In genomic region chr18:10086458-10086857, GRCh38 we compare ENCODE assay signal across 22 cellular contexts.
A peak's percentile ranks its signal among the peaks of the same experiment; 100 is the strongest.
DNase-seq lines count a peak whose midpoint lies in the region; ATAC-seq and TF ChIP-seq lines count a peak whose summit lies in the region.
"Had no signal": no experiment of that assay in that cellular context is flagged by ENCODE, and none has a peak within 500 bp of the region (broad histone marks: within the 10 kb centered on the region; RNA-seq: fewer than 3 reads in every experiment).

No MANE protein-coding gene starts in this region.

- H3K4me1 Mint-ChIP-seq in stimulated activated memory B cell treated with anti-CD40 and anti-IgM and Interleukin-4, amounts not matched to agents 10 μg/mL and 1 μg/mL and 100 μg/mL, for 72 hours, result no peaks in the 10 kb centered on the region
- H3K4me1 Mint-ChIP-seq: naive B cell had no signal

- no peaks in the 10 kb centered on the region for H3K36me3 ChIP-seq in WERI-Rb-1
- no peaks in the 10 kb centered on the region for H3K36me3 ChIP-seq in mesenchymal stem cell (ENCODE audit: control insufficient read depth in 1 of 2, insufficient read depth in 2 of 2, low read depth in 1 of 2, low read length in 2 of 2)
- H3K36me3 ChIP-seq: gastroesophageal sphincter, HAP-1 had no signal

- no peak overlapping the region for H3K4me3 Mint-ChIP-seq in stimulated activated memory B cell treated with anti-CD40 and anti-IgM and Interleukin-4, amounts not matched to agents 10 μg/mL and 1 μg/mL and 100 μg/mL, for 72 hours

- DNase-seq in NCI-H82 (lab: John Stamatoyannopoulos, UW), result peak; percentile 22
- DNase-seq in NCI-H82 treated with DMSO at 0.1 percent for 48 hours (lab: John Stamatoyannopoulos, UW; ENCODE audit: unreplicated experiment), result no peak
- no peak for DNase-seq in WERI-Rb-1
- no peak for DNase-seq in mesenchymal stem cell
- no peak for DNase-seq in stimulated activated CD4-positive, alpha-beta T cell treated with anti-CD3 and anti-CD28 coated beads, Interleukin-4, amount 100 ng/mL, for 24 hours
- no peak for DNase-seq in hepatic stellate cell (ENCODE audit: low spot score)
- DNase-seq: 8988T; activated CD4-positive, alpha-beta T cell treated with anti-CD3 and anti-CD28 coated beads, Interleukin-2, amount 50 U/mL, for 1 hour; activated naive CD4-positive, alpha-beta T cell; DMS79; MM.1S; naive B cell; NCI-H2029 treated with DMSO at 0.1 percent for 48 hours; NCI-H524 treated with DMSO at 0.1 percent for 48 hours; stimulated activated CD4-positive, alpha-beta T cell treated with anti-CD3 and anti-CD28 coated beads, Interleukin-12 subunit alpha, Interleukin-12 subunit beta, amount 100 ng/mL, for 4 hours; stimulated activated naive CD4-positive, alpha-beta T cell had no signal

- H3K4me1 ChIP-seq in mesenchymal stem cell (ENCODE audit: control insufficient read depth, insufficient read depth, low read depth, low read length), result peaks cover 10% of the 10 kb centered on the region
- H3K4me1 ChIP-seq: gastroesophageal sphincter, HAP-1, tibial nerve had no signal

- H3K36me3 Mint-ChIP-seq in stimulated activated memory B cell treated with anti-CD40 and anti-IgM and Interleukin-4, amounts not matched to agents 10 μg/mL and 1 μg/mL and 100 μg/mL, for 72 hours, result no peaks in the 10 kb centered on the region

- no peak overlapping the region for H3K4me2 ChIP-seq in mesenchymal stem cell (ENCODE audit: low read length, poor library complexity, severe bottlenecking)

- H2BK12ac ChIP-seq in mesenchymal stem cell (ENCODE audit: low read length in 2 of 2), result peak overlapping the region; percentile 83 to 98

- H4K91ac ChIP-seq in mesenchymal stem cell (ENCODE audit: low read length), result no peak overlapping the region

- no peak overlapping the region for H2BK15ac ChIP-seq in mesenchymal stem cell (ENCODE audit: low read depth, poor library complexity, severe bottlenecking)

- peak overlapping the region; percentile 22 to 58 for H3K18ac ChIP-seq in mesenchymal stem cell (ENCODE audit: low read depth in 1 of 2, low read length in 2 of 2)

- peak overlapping the region; percentile 71 for H2BK120ac ChIP-seq in mesenchymal stem cell (ENCODE audit: low read depth, low read length)

- H3K27me3 ChIP-seq in WERI-Rb-1 (ENCODE audit: insufficient read depth, low read depth, severe bottlenecking) (no peaks in the 10 kb centered on the region), mesenchymal stem cell (ENCODE audit: control insufficient read depth in 1 of 2, insufficient read depth in 1 of 2, low read length in 2 of 2) (peaks cover 0 to 3% of the 10 kb centered on the region in 2 experiments)
- H3K27me3 ChIP-seq: gastroesophageal sphincter, tibial nerve had no signal

- ATAC-seq in stimulated activated memory B cell treated with anti-CD40 and anti-IgM and Interleukin-4, amounts not matched to agents 10 μg/mL and 1 μg/mL and 100 μg/mL, for 72 hours, result no peak
- no peak for ATAC-seq in HG02623 (IDR thresholded peaks at IDR 0.05; ENCODE audit: unreplicated experiment)
- ATAC-seq: gastroesophageal sphincter had no signal

- H2AFZ ChIP-seq in mesenchymal stem cell (ENCODE audit: low read depth, low read length), result no peak overlapping the region

- H3K27me3 Mint-ChIP-seq in stimulated activated memory B cell treated with anti-CD40 and anti-IgM and Interleukin-4, amounts not matched to agents 10 μg/mL and 1 μg/mL and 100 μg/mL, for 72 hours, result peaks cover 18% of the 10 kb centered on the region

- H3K4me3 ChIP-seq in WERI-Rb-1 (ENCODE audit: low read depth, low read length) (no peak overlapping the region), mesenchymal stem cell (ENCODE audit: insufficient read depth in 1 of 2, low read depth in 1 of 2, low read length in 2 of 2) (no peak overlapping the region)
- H3K4me3 ChIP-seq: gastroesophageal sphincter, HAP-1, tibial nerve had no signal

- 70% methylated on average over 9 of the region's 9 CpGs for WGBS in mesenchymal stem cell

- no peaks in the 10 kb centered on the region for H3K79me1 ChIP-seq in mesenchymal stem cell (replicated peaks; ENCODE audit: low read length, poor library complexity, severe bottlenecking)

- H2BK5ac ChIP-seq in mesenchymal stem cell (ENCODE audit: low read depth, low read length, poor library complexity, severe bottlenecking), result no peak overlapping the region

- H3K23ac ChIP-seq in mesenchymal stem cell (ENCODE audit: low read length in 2 of 2), result no peak overlapping the region

- peak; percentile 27; the same call in 1 of the 2 replicates for TF ChIP-seq CTCF in WERI-Rb-1 (IDR thresholded peaks at IDR 0.05; ENCODE audit: low read depth, low read length)

- H3K14ac ChIP-seq in mesenchymal stem cell (ENCODE audit: low read length in 2 of 2), result no peak overlapping the region

- H3K4ac ChIP-seq in mesenchymal stem cell (ENCODE audit: low read depth in 1 of 2, low read length in 2 of 2), result peak overlapping the region; percentile 53 to 54

- H3K9me3 ChIP-seq in WERI-Rb-1 (ENCODE audit: severe bottlenecking), result peaks cover 14% of the 10 kb centered on the region
- peaks cover 19% of the 10 kb centered on the region for H3K9me3 ChIP-seq in mesenchymal stem cell (ENCODE audit: control insufficient read depth, low read length)
- H3K9me3 ChIP-seq: HAP-1 had no signal

- no peak overlapping the region for H3K9ac ChIP-seq in mesenchymal stem cell (ENCODE audit: low read length)

- H3K27ac Mint-ChIP-seq in stimulated activated memory B cell treated with anti-CD40 and anti-IgM and Interleukin-4, amounts not matched to agents 10 μg/mL and 1 μg/mL and 100 μg/mL, for 72 hours, result no peak overlapping the region

- no peak overlapping the region for H2AK5ac ChIP-seq in mesenchymal stem cell (ENCODE audit: low read length, severe bottlenecking)

- H3K27ac ChIP-seq in WERI-Rb-1 (no peak overlapping the region), mesenchymal stem cell (ENCODE audit: low read length, poor library complexity, severe bottlenecking) (no peak overlapping the region)
- H3K27ac ChIP-seq: C4-2B, gastroesophageal sphincter, tibial nerve had no signal

- peaks cover 10% of the 10 kb centered on the region for H3K9me3 Mint-ChIP-seq in stimulated activated memory B cell treated with anti-CD40 and anti-IgM and Interleukin-4, amounts not matched to agents 10 μg/mL and 1 μg/mL and 100 μg/mL, for 72 hours

- H4K8ac ChIP-seq in mesenchymal stem cell (ENCODE audit: low read length), result peak overlapping the region; percentile 51
